In genomic region chr2:219521066-219521880, GRCh38 we compare ENCODE assay signal across 8 cellular contexts. TPM values are rescaled to one million over a fixed set of nuclear protein-coding genes. Genes with fewer than 3 reads are reported as not detected.
DNase-seq lines count a peak whose midpoint lies in the region; ATAC-seq, FAIRE-seq and TF ChIP-seq lines count a peak whose summit lies in the region.

No MANE protein-coding gene starts in this region.

- no peaks in the 10 kb centered on the region for H3K4me1 ChIP-seq in colonic mucosa

- H3K4me3 Mint-ChIP-seq in activated naive CD8-positive, alpha-beta T cell treated with anti-CD3 and anti-CD28 coated beads, Interleukin-2, amount 10 ng/mL, durations not matched to agents 7 days and 5 days: no peak overlapping the region
- H3K4me3 Mint-ChIP-seq in activated naive CD8-positive, alpha-beta T cell treated with anti-CD3 and anti-CD28 coated beads, Interleukin-2, amount 50 U/mL, for 24 hours: no peak overlapping the region
- peak overlapping the region; percentile 50 for H3K4me3 Mint-ChIP-seq in mesothelial cell of epicardium

- no peak overlapping the region for H3K27ac Mint-ChIP-seq in activated naive CD8-positive, alpha-beta T cell treated with anti-CD3 and anti-CD28 coated beads, Interleukin-2, amount 10 ng/mL, durations not matched to agents 7 days and 5 days
- no peak overlapping the region for H3K27ac Mint-ChIP-seq in activated naive CD8-positive, alpha-beta T cell treated with anti-CD3 and anti-CD28 coated beads, Interleukin-2, amount 50 U/mL, for 24 hours
- H3K27ac Mint-ChIP-seq in mesothelial cell of epicardium: peak overlapping the region; percentile 40

- FAIRE-seq in GM12891 (lab: Jason Lieb, UNC): no peak

- H3K9ac ChIP-seq in colonic mucosa (ENCODE audit: low read depth in 2 of 2, low read length in 2 of 2): no peak overlapping the region

- DNase-seq in activated naive CD8-positive, alpha-beta T cell treated with anti-CD3 and anti-CD28 coated beads, Interleukin-2, amount 10 ng/mL, durations not matched to agents 7 days and 5 days: no peak
- no peak for DNase-seq in activated naive CD8-positive, alpha-beta T cell treated with anti-CD3 and anti-CD28 coated beads, Interleukin-2, amount 50 U/mL, for 24 hours
- peak; percentile 20 for DNase-seq in NCI-H345 (lab: John Stamatoyannopoulos, UW)
- DNase-seq in colonic mucosa: no peak
- no peak for DNase-seq in mesothelial cell of epicardium (ENCODE audit: low spot score in 2 of 2, unreplicated experiment in 2 of 2)
- no peak for DNase-seq in T-helper 2 cell
- DNase-seq in cerebellum (ENCODE audit: low spot score): no peak
- DNase-seq in GM12891 (ENCODE audit: insufficient read length, low spot score): no peak

- no peak overlapping the region for H3K4me3 ChIP-seq in colonic mucosa

- H3K27ac ChIP-seq in colonic mucosa: no peak overlapping the region

- POLR2A ChIA-PET in activated naive CD8-positive, alpha-beta T cell treated with anti-CD3 and anti-CD28 coated beads, Interleukin-2, amount 10 ng/mL, durations not matched to agents 7 days and 5 days (lab: Charles Lee): interaction anchor here (1.1 kb wide), 1 partner anchor 15 kb away, joined by 3 read pairs; no protein-coding TSS in a partner anchor

- H3K9me3 Mint-ChIP-seq in activated naive CD8-positive, alpha-beta T cell treated with anti-CD3 and anti-CD28 coated beads, Interleukin-2, amount 10 ng/mL, durations not matched to agents 7 days and 5 days: no peaks in the 10 kb centered on the region
- no peaks in the 10 kb centered on the region for H3K9me3 Mint-ChIP-seq in activated naive CD8-positive, alpha-beta T cell treated with anti-CD3 and anti-CD28 coated beads, Interleukin-2, amount 50 U/mL, for 24 hours
- H3K9me3 Mint-ChIP-seq in mesothelial cell of epicardium: no peaks in the 10 kb centered on the region

- H3K36me3 Mint-ChIP-seq in activated naive CD8-positive, alpha-beta T cell treated with anti-CD3 and anti-CD28 coated beads, Interleukin-2, amount 10 ng/mL, durations not matched to agents 7 days and 5 days: no peaks in the 10 kb centered on the region
- no peaks in the 10 kb centered on the region for H3K36me3 Mint-ChIP-seq in activated naive CD8-positive, alpha-beta T cell treated with anti-CD3 and anti-CD28 coated beads, Interleukin-2, amount 50 U/mL, for 24 hours (ENCODE audit: low read depth)
- no peaks in the 10 kb centered on the region for H3K36me3 Mint-ChIP-seq in mesothelial cell of epicardium

- H3K27me3 ChIP-seq in colonic mucosa: peaks cover 35% of the 10 kb centered on the region

- intact Hi-C loops in colonic mucosa (cut with DNase I): no loop called here

- TF ChIP-seq CTCF in colonic mucosa (IDR thresholded peaks at IDR 0.05) (peak; percentile 27), mesothelial cell of epicardium (IDR thresholded peaks at IDR 0.05; ENCODE audit: unreplicated experiment) (peak; percentile 59)

- H3K36me3 ChIP-seq in colonic mucosa: no peaks in the 10 kb centered on the region

- H3K4me1 Mint-ChIP-seq in activated naive CD8-positive, alpha-beta T cell treated with anti-CD3 and anti-CD28 coated beads, Interleukin-2, amount 10 ng/mL, durations not matched to agents 7 days and 5 days: no peaks in the 10 kb centered on the region
- peaks cover 10% of the 10 kb centered on the region for H3K4me1 Mint-ChIP-seq in activated naive CD8-positive, alpha-beta T cell treated with anti-CD3 and anti-CD28 coated beads, Interleukin-2, amount 50 U/mL, for 24 hours
- peaks cover 51% of the 10 kb centered on the region for H3K4me1 Mint-ChIP-seq in mesothelial cell of epicardium

- peaks cover 75% of the 10 kb centered on the region for H3K27me3 Mint-ChIP-seq in activated naive CD8-positive, alpha-beta T cell treated with anti-CD3 and anti-CD28 coated beads, Interleukin-2, amount 10 ng/mL, durations not matched to agents 7 days and 5 days
- H3K27me3 Mint-ChIP-seq in activated naive CD8-positive, alpha-beta T cell treated with anti-CD3 and anti-CD28 coated beads, Interleukin-2, amount 50 U/mL, for 24 hours: peaks cover 77% of the 10 kb centered on the region
- peaks cover 63% of the 10 kb centered on the region for H3K27me3 Mint-ChIP-seq in mesothelial cell of epicardium (ENCODE audit: low read depth)

- TF ChIP-seq POLR2A in GM12891 (IDR thresholded peaks at IDR 0.05; ENCODE audit: low read depth, low read length): no peak

- no peaks in the 10 kb centered on the region for H3K9me3 ChIP-seq in colonic mucosa

- peak; percentile 28 for ATAC-seq in activated naive CD8-positive, alpha-beta T cell treated with anti-CD3 and anti-CD28 coated beads, Interleukin-2, amount 10 ng/mL, durations not matched to agents 7 days and 5 days (ENCODE audit: low read depth)
- no peak for ATAC-seq in activated naive CD8-positive, alpha-beta T cell treated with anti-CD3 and anti-CD28 coated beads, Interleukin-2, amount 50 U/mL, for 24 hours

TF ChIP-seq in GM12891, 5 proteins besides CTCF, POLR2A, EP300 and RAD21:
- TF ChIP-seq PAX5 (IDR thresholded peaks at IDR 0.05; ENCODE audit: insufficient read depth, low read length, severe bottlenecking) (no peak), TAF1 (IDR thresholded peaks at IDR 0.05; ENCODE audit: low read depth, low read length) (no peak)

RNA-seq across cellular contexts. Expression of gene ASIC4, which starts 7.0 kb away (rescaled TPM):
- under 1 TPM; 0.08 to 0.09 TPM for total RNA-seq in activated naive CD8-positive, alpha-beta T cell treated with anti-CD3 and anti-CD28 coated beads, Interleukin-2, amount 10 ng/mL, durations not matched to agents 7 days and 5 days
- total RNA-seq in colonic mucosa (under 1 TPM in 1 of 2 donors, not detected in 1; 0.12 TPM), mesothelial cell of epicardium (0.98 to 1.4 TPM (median 1.1 TPM) in 3 replicates), cerebellum (1.7 TPM)
- not detected for polyA plus RNA-seq in GM12891 (2012; ENCODE audit: low read depth, missing spikeins)

RNA-seq across cellular contexts. Expression of gene CHPF, which starts 22.3 kb away (rescaled TPM):
- total RNA-seq in activated naive CD8-positive, alpha-beta T cell treated with anti-CD3 and anti-CD28 coated beads, Interleukin-2, amount 10 ng/mL, durations not matched to agents 7 days and 5 days: 1 to 10 TPM; 7.7 to 8.1 TPM
- total RNA-seq in colonic mucosa (10 to 100 TPM; 43.1 to 43.5 TPM), mesothelial cell of epicardium (78.1 to 81.0 TPM (median 78.5 TPM) in 3 replicates), cerebellum (21.4 TPM)
- polyA plus RNA-seq in GM12891 (2012; ENCODE audit: low read depth, missing spikeins): 2.8 TPM

RNA-seq across cellular contexts. Expression of gene TMEM198, which starts 22.6 kb away (rescaled TPM):
- total RNA-seq in activated naive CD8-positive, alpha-beta T cell treated with anti-CD3 and anti-CD28 coated beads, Interleukin-2, amount 10 ng/mL, durations not matched to agents 7 days and 5 days: 1 to 10 TPM in 1 of 2 experiments, under 1 TPM in 1; 0.85 to 1.1 TPM
- 1 to 10 TPM; 1.7 to 2.9 TPM for total RNA-seq in colonic mucosa
- 3.6 to 4.0 TPM (median 3.7 TPM) in 3 replicates for total RNA-seq in mesothelial cell of epicardium
- 13.0 TPM for total RNA-seq in cerebellum
- 0.50 TPM for polyA plus RNA-seq in GM12891 (2012; ENCODE audit: low read depth, missing spikeins)

RNA-seq across cellular contexts. Expression of gene GMPPA, which starts 22.6 kb away (rescaled TPM):
- 10 to 100 TPM; 31.3 to 32.6 TPM for total RNA-seq in activated naive CD8-positive, alpha-beta T cell treated with anti-CD3 and anti-CD28 coated beads, Interleukin-2, amount 10 ng/mL, durations not matched to agents 7 days and 5 days
- total RNA-seq in colonic mucosa (10 to 100 TPM; 49.7 to 86.1 TPM), mesothelial cell of epicardium (34.5 to 37.3 TPM (median 36.0 TPM) in 3 replicates), cerebellum (6.8 TPM)
- 32.6 TPM for polyA plus RNA-seq in GM12891 (2012; ENCODE audit: low read depth, missing spikeins)

RNA-seq across cellular contexts. Expression of gene OBSL1, which starts 50.1 kb away (rescaled TPM):
- total RNA-seq in activated naive CD8-positive, alpha-beta T cell treated with anti-CD3 and anti-CD28 coated beads, Interleukin-2, amount 10 ng/mL, durations not matched to agents 7 days and 5 days: not detected
- total RNA-seq in colonic mucosa: 10 to 100 TPM in 1 of 2 donors, 1 to 10 TPM in 1; 9.9 to 13.2 TPM
- 307 to 319 TPM (median 316 TPM) in 3 replicates for total RNA-seq in mesothelial cell of epicardium
- 43.1 TPM for total RNA-seq in cerebellum
- polyA plus RNA-seq in GM12891 (2012; ENCODE audit: low read depth, missing spikeins): 0.08 TPM
